In the genomic region with DNA sequence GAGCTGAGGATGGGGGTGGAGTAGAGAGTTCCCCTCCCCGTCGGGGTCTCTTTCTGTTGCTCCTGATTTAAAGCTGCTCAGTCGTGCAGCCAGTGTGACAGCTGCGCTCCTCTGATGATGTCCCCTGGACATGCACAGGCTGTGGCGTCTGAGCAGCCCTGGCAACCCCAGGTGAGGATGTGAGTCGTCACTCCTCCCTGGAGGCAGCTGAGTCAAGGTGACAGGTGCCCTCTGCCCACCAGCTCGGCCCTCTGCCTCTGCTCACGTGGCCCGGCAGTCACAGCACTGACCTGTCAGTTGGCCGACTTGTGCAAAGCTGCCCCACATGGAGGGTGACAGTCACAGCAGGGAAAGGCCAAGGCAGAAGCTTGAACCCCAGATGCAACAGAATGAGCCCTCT, we compare ENCODE assay signal across 20 cellular contexts. TPM values are rescaled to one million over a fixed set of nuclear protein-coding genes. Genes with fewer than 3 reads are reported as not detected.
"Had no signal": no experiment of that assay in that cellular context is flagged by ENCODE, and none has a peak within 500 bp of the region (broad histone marks: within the 10 kb centered on the region; RNA-seq: fewer than 3 reads in every experiment).

No MANE protein-coding gene starts in this region.

- H3K36me3 ChIP-seq: esophagus squamous epithelium, left lung, prostate gland had no signal

- ATAC-seq: activated CD8-positive, alpha-beta memory T cell treated with anti-CD3 and anti-CD28 coated beads, Interleukin-2, amount 10 ng/mL, durations not matched to agents 7 days and 5 days; left lung; right cardiac atrium; stimulated activated effector memory CD8-positive, alpha-beta T cell treated with anti-CD3 and anti-CD28 coated beads, Interleukin-12 subunit alpha, Interleukin-12 subunit beta, amount 100 ng/mL, for 72 hours had no signal

- H3K27ac Mint-ChIP-seq: activated CD8-positive, alpha-beta memory T cell treated with anti-CD3 and anti-CD28 coated beads, Interleukin-2, amount 10 ng/mL, durations not matched to agents 7 days and 5 days; activated naive CD8-positive, alpha-beta T cell; stimulated activated effector memory CD8-positive, alpha-beta T cell treated with anti-CD3 and anti-CD28 coated beads, Interleukin-12 subunit alpha, Interleukin-12 subunit beta, amount 100 ng/mL, for 72 hours had no signal

- H3K27me3 ChIP-seq: esophagus squamous epithelium had no signal

- H3K27ac ChIP-seq: esophagus squamous epithelium, left lung, prostate gland, skin epidermis had no signal

- DNase-seq: activated CD4-positive, alpha-beta T cell treated with anti-CD3 and anti-CD28 coated beads, Interleukin-2, amount 50 U/mL, for 48 hours; activated CD8-positive, alpha-beta memory T cell treated with anti-CD3 and anti-CD28 coated beads, Interleukin-2, amount 10 ng/mL, durations not matched to agents 7 days and 5 days; cerebellar nuclear complex; effector CD4-positive, alpha-beta T cell; esophagus squamous epithelium; right cardiac atrium; stimulated activated CD4-positive, alpha-beta T cell treated with anti-CD3 and anti-CD28 coated beads, Interleukin-4, amount 100 ng/mL, for 1 hour; T-helper 2 cell had no signal

- H3K36me3 Mint-ChIP-seq: stimulated activated effector memory CD8-positive, alpha-beta T cell treated with anti-CD3 and anti-CD28 coated beads, Interleukin-12 subunit alpha, Interleukin-12 subunit beta, amount 100 ng/mL, for 72 hours had no signal

- H3K9me3 ChIP-seq: prostate gland had no signal

- FAIRE-seq: bronchial epithelial cell, endothelial cell of umbilical vein had no signal

- H3K4me1 ChIP-seq: esophagus squamous epithelium, left lung, prostate gland had no signal

- H3K4me3 Mint-ChIP-seq: activated CD8-positive, alpha-beta memory T cell treated with anti-CD3 and anti-CD28 coated beads, Interleukin-2, amount 10 ng/mL, durations not matched to agents 7 days and 5 days; activated naive CD8-positive, alpha-beta T cell; stimulated activated effector memory CD8-positive, alpha-beta T cell treated with anti-CD3 and anti-CD28 coated beads, Interleukin-12 subunit alpha, Interleukin-12 subunit beta, amount 100 ng/mL, for 72 hours had no signal

- H3K4me3 ChIP-seq: esophagus squamous epithelium, left lung, prostate gland, skin epidermis had no signal

- H3K27me3 Mint-ChIP-seq: activated naive CD8-positive, alpha-beta T cell had no signal

RNA-seq across cellular contexts. Expression of a gene that starts 33.9 kb away (rescaled TPM):
- total RNA-seq: endothelial cell of umbilical vein had no signal
- polyA plus RNA-seq: endothelial cell of umbilical vein, neural cell had no signal

RNA-seq across cellular contexts. Expression of a gene that starts 41.5 kb away (rescaled TPM):
- total RNA-seq: activated CD8-positive, alpha-beta memory T cell treated with anti-CD3 and anti-CD28 coated beads, Interleukin-2, amount 10 ng/mL, durations not matched to agents 7 days and 5 days; bronchial epithelial cell; endothelial cell of umbilical vein; glomerular endothelial cell; left lung; mononuclear cell; osteoblast; prostate gland; right cardiac atrium; urinary bladder had no signal
- polyA plus RNA-seq: endothelial cell of umbilical vein, neural cell, right cardiac atrium, urinary bladder had no signal
